10 cellular contexts compared by ENCODE assay signal in the genomic region with DNA sequence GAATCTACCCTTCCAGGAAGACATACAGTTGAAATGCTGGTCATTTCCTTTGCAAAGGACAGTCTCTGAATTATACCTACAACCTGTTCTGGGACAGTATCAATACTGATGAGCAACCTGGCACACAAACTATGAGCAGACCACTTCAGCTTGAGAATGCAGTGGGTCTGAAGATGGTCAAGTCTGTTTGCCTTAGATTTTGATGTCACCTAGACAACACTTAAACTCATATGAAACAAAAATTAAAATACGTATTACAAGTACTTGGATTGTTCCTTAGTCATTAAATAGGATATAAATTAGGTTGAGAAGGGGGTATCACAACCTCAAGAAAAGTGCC. TPM values are rescaled to one million over a fixed set of nuclear protein-coding genes. Genes with fewer than 3 reads are reported as not detected.
DNase-seq lines count a peak whose midpoint lies in the region; TF ChIP-seq lines count a peak whose summit lies in the region.
"Had no signal": no experiment of that assay in that cellular context is flagged by ENCODE, and none has a peak within 500 bp of the region (broad histone marks: within the 10 kb centered on the region; RNA-seq: fewer than 3 reads in every experiment).

No MANE protein-coding gene starts in this region.

- H3K27me3 ChIP-seq in MM.1S (replicated peaks; ENCODE audit: insufficient read depth, low read length): no peaks in the 10 kb centered on the region
- no peaks in the 10 kb centered on the region for H3K27me3 ChIP-seq in effector memory CD4-positive, alpha-beta T cell (replicated peaks; ENCODE audit: control insufficient read depth, insufficient read depth, low read length, poor library complexity, severe bottlenecking)
- H3K27me3 ChIP-seq in parathyroid adenoma (ENCODE audit: control insufficient read depth, insufficient read depth, low read length): no peaks in the 10 kb centered on the region
- H3K27me3 ChIP-seq in dorsolateral prefrontal cortex: no peaks in the 10 kb centered on the region
- H3K27me3 ChIP-seq: esophagus muscularis mucosa had no signal

- peaks cover 33% of the 10 kb centered on the region for H3K36me3 ChIP-seq in MM.1S (replicated peaks; ENCODE audit: insufficient read depth, low read length)
- H3K36me3 ChIP-seq in effector memory CD4-positive, alpha-beta T cell (ENCODE audit: control insufficient read depth, insufficient read depth, low read length): peaks cover 45% of the 10 kb centered on the region
- H3K36me3 ChIP-seq in parathyroid adenoma (ENCODE audit: control insufficient read depth, insufficient read depth, low read length): no peaks in the 10 kb centered on the region

- peak overlapping the region; percentile 83; the same call in 1 of the 2 replicates for H3K4me2 ChIP-seq in MM.1S (ENCODE audit: low read depth, low read length)
- no peak overlapping the region for H3K4me2 ChIP-seq in parathyroid adenoma (ENCODE audit: low read length)

- H3K9me3 ChIP-seq in MM.1S (replicated peaks; ENCODE audit: insufficient read depth, low read length) (no peaks in the 10 kb centered on the region), parathyroid adenoma (ENCODE audit: control insufficient read depth, low read length) (no peaks in the 10 kb centered on the region)
- no peaks in the 10 kb centered on the region for H3K9me3 ChIP-seq in effector memory CD4-positive, alpha-beta T cell (ENCODE audit: control insufficient read depth, low read length)
- H3K9me3 ChIP-seq: esophagus muscularis mucosa had no signal

- H3K79me2 ChIP-seq in MM.1S (ENCODE audit: low read length) (peaks cover 82% of the 10 kb centered on the region), parathyroid adenoma (peaks cover 14% of the 10 kb centered on the region)

- H3K9ac ChIP-seq in MM.1S (ENCODE audit: low read length) (peak overlapping the region; percentile 99; the same call in 1 of the 2 replicates), parathyroid adenoma (no peak overlapping the region)

- peak overlapping the region; percentile 92; the same call in 1 of the 2 replicates for H3K27ac ChIP-seq in MM.1S (ENCODE audit: low read length)
- H3K27ac ChIP-seq in effector memory CD4-positive, alpha-beta T cell (ENCODE audit: insufficient read depth, low read length, poor library complexity, severe bottlenecking): peak overlapping the region; percentile 7
- peak overlapping the region; percentile 9 for H3K27ac ChIP-seq in parathyroid adenoma
- H3K27ac ChIP-seq in dorsolateral prefrontal cortex: peak overlapping the region in 10 of 59 donors; percentile 2 to 100 (median 34)

- peaks cover 72% of the 10 kb centered on the region for H3F3A ChIP-seq in MM.1S (ENCODE audit: insufficient read depth, low read length)

- TF ChIP-seq CTCF in GM12865 (IDR thresholded peaks at IDR 0.05; ENCODE audit: insufficient read depth, low read depth, low read length, missing control alignments): no peak
- TF ChIP-seq CTCF in MM.1S (IDR thresholded peaks at IDR 0.05; ENCODE audit: low read length): no peak
- TF ChIP-seq CTCF in parathyroid adenoma (IDR thresholded peaks at IDR 0.05): no peak
- TF ChIP-seq CTCF in dorsolateral prefrontal cortex (IDR thresholded peaks at IDR 0.05 in 54 of 56, conservative IDR thresholded peaks at IDR 0.05 in 2 of 56; ENCODE audit: low read depth in 1 of 56, partially characterized antibody in 56 of 56): no peak

- H4K20me1 ChIP-seq in MM.1S (ENCODE audit: insufficient read depth, low read length): peaks cover 33% of the 10 kb centered on the region

- intact Hi-C loops in dorsolateral prefrontal cortex (cut with DNase I): no loop called here

- H3K4me1 ChIP-seq in MM.1S (ENCODE audit: low read length): peaks cover 7% of the 10 kb centered on the region; the same call in 1 of the 2 replicates
- peaks cover 20% of the 10 kb centered on the region for H3K4me1 ChIP-seq in effector memory CD4-positive, alpha-beta T cell (ENCODE audit: control insufficient read depth, insufficient read depth, low read length, poor library complexity, severe bottlenecking)
- H3K4me1 ChIP-seq in parathyroid adenoma: peaks cover 8% of the 10 kb centered on the region

- H3K4me3 ChIP-seq in GM12865 (ENCODE audit: low read depth, low read length) (peak overlapping the region; percentile 67), MM.1S (ENCODE audit: low read length) (peak overlapping the region; percentile 95), parathyroid adenoma (ENCODE audit: low read depth, low read length) (no peak overlapping the region), dorsolateral prefrontal cortex (peak overlapping the region in 27 of 59 donors; percentile 3 to 100 (median 98))
- no peak overlapping the region for H3K4me3 ChIP-seq in effector memory CD4-positive, alpha-beta T cell (ENCODE audit: insufficient read depth, low read depth, low read length, poor library complexity, severe bottlenecking)

- no peaks in the 10 kb centered on the region for H3K9me2 ChIP-seq in MM.1S (replicated peaks; ENCODE audit: insufficient read depth, low read length)

- no peak overlapping the region for H2AFZ ChIP-seq in MM.1S (ENCODE audit: low read length)
- no peak overlapping the region for H2AFZ ChIP-seq in parathyroid adenoma

- no peak for DNase-seq in GM12865 (ENCODE audit: low read depth)
- DNase-seq in MM.1S: no peak
- no peak for DNase-seq in effector memory CD4-positive, alpha-beta T cell
- no peak for DNase-seq in NCI-H748 treated with DMSO at 0.1 percent for 48 hours (lab: John Stamatoyannopoulos, UW)
- DNase-seq in dorsolateral prefrontal cortex: no peak
- no peak for DNase-seq in activated effector memory CD4-positive, alpha-beta T cell treated with Interleukin-2 at 50 U/mL for 16 hours
- DNase-seq: activated CD8-positive, alpha-beta memory T cell treated with anti-CD3 and anti-CD28 coated beads, Interleukin-2, amount 50 U/mL, for 4 hours; stimulated activated CD4-positive, alpha-beta T cell treated with anti-CD3 and anti-CD28 coated beads, Interleukin-4, amount 100 ng/mL, for 4 hours had no signal

RNA-seq across cellular contexts. Expression of gene SRSF2, which starts 3.5 kb away (rescaled TPM):
- 100 to 1,000 TPM in 112 of 120 experiments, 10 to 100 TPM in 8; 73.8 to 169 (median 128) TPM for total RNA-seq in dorsolateral prefrontal cortex

RNA-seq across cellular contexts. Expression of gene MFSD11, which starts 4.3 kb away (rescaled TPM):
- total RNA-seq in dorsolateral prefrontal cortex: 10 to 100 TPM; 33.8 to 73.3 (median 51.7) TPM

RNA-seq across cellular contexts. Expression of gene METTL23, which starts 6.9 kb away (rescaled TPM):
- total RNA-seq in dorsolateral prefrontal cortex: 10 to 100 TPM; 12.5 to 29.2 (median 18.7) TPM

RNA-seq across cellular contexts. Expression of gene JMJD6, which starts 7.2 kb away (rescaled TPM):
- total RNA-seq in dorsolateral prefrontal cortex: 100 to 1,000 TPM in 1 of 120 experiments, 10 to 100 TPM in 119; 22.0 to 110 (median 35.8) TPM

RNA-seq across cellular contexts. Expression of gene MXRA7, which starts 22.8 kb away (rescaled TPM):
- total RNA-seq in dorsolateral prefrontal cortex: 100 to 1,000 TPM in 82 of 120 experiments, 10 to 100 TPM in 38; 68.5 to 146 (median 109) TPM

Comparison
In these comparisons a context has a peak if more than half of its experiments do, and no peak if none do; other contexts are left out.
1. H3K4me3 ChIP-seq: peak in GM12865 (single experiment) and MM.1S (single experiment); none in effector memory CD4-positive, alpha-beta T cell (single experiment) and parathyroid adenoma (single experiment).